Comparison of ENCODE assay signal across 2 cellular contexts in genomic region chr1:145987926-145988325, GRCh38.
TF ChIP-seq lines count a peak whose summit lies in the region.

No MANE protein-coding gene starts in this region.

TF ChIP-seq in K562, 482 proteins besides CTCF, POLR2A, EP300 and RAD21 (continues in another document):
- no peak for TF ChIP-seq ZNF384 (IDR thresholded peaks at IDR 0.05; ENCODE audit: low read depth, low read length)
- no peak for TF ChIP-seq MYBL2 (IDR thresholded peaks at IDR 0.05; ENCODE audit: low read depth)
- TF ChIP-seq MYBL2 (CRISPR knock-in tag; IDR thresholded peaks at IDR 0.05; ENCODE audit: borderline replicate concordance), result no peak
- no peak for TF ChIP-seq ZNF444 (CRISPR knock-in tag; IDR thresholded peaks at IDR 0.05)
- no peak for TF ChIP-seq RBM17 (IDR thresholded peaks at IDR 0.05; ENCODE audit: borderline replicate concordance, low read depth, low read length)
- TF ChIP-seq ZNF121 (CRISPR knock-in tag; conservative IDR thresholded peaks at IDR 0.05), result peak; percentile 43; the same call in 1 of the 2 replicates
- TF ChIP-seq TSC22D4 (tag; IDR thresholded peaks at IDR 0.05), result no peak
- TF ChIP-seq NCOA1 (IDR thresholded peaks at IDR 0.05; ENCODE audit: low read depth), result no peak
- TF ChIP-seq HNRNPLL (IDR thresholded peaks at IDR 0.05; ENCODE audit: low read depth, low read length, poor library complexity, severe bottlenecking), result no peak
- no peak for TF ChIP-seq BCL6 (CRISPR knock-in tag; IDR thresholded peaks at IDR 0.05)
- TF ChIP-seq POLR2G (IDR thresholded peaks at IDR 0.05; ENCODE audit: low read depth, low read length), result peak; percentile 46; the same call in 1 of the 2 replicates
- TF ChIP-seq LEF1 (IDR thresholded peaks at IDR 0.05), result no peak
- no peak for TF ChIP-seq CXXC5 (CRISPR knock-in tag; IDR thresholded peaks at IDR 0.05)
- no peak for TF ChIP-seq CEBPZ (IDR thresholded peaks at IDR 0.05; ENCODE audit: borderline replicate concordance, low read depth, low read length)
- no peak for TF ChIP-seq NONO (IDR thresholded peaks at IDR 0.05; ENCODE audit: low read depth in 2 of 2, low read length in 1 of 2)
- TF ChIP-seq THRB (CRISPR knock-in tag; conservative IDR thresholded peaks at IDR 0.05), result no peak
- TF ChIP-seq YBX1 (IDR thresholded peaks at IDR 0.05), result no peak
- peak; percentile 53 for TF ChIP-seq RBFOX2 (IDR thresholded peaks at IDR 0.05; ENCODE audit: low read depth, low read length)
- no peak for TF ChIP-seq PPARD (CRISPR knock-in tag; IDR thresholded peaks at IDR 0.05)
- TF ChIP-seq ZNF316 (IDR thresholded peaks at IDR 0.05), result peak; percentile 68
- TF ChIP-seq MTA1 (IDR thresholded peaks at IDR 0.05; ENCODE audit: borderline replicate concordance), result no peak
- no peak for TF ChIP-seq ZNF512 (tag; IDR thresholded peaks at IDR 0.05)
- no peak for TF ChIP-seq ZKSCAN8 (CRISPR knock-in tag; IDR thresholded peaks at IDR 0.05)
- TF ChIP-seq ARID3A (IDR thresholded peaks at IDR 0.05; ENCODE audit: borderline replicate concordance, low read depth, low read length), result no peak
- TF ChIP-seq SREBF1 (IDR thresholded peaks at IDR 0.05; ENCODE audit: borderline replicate concordance, low read depth, low read length), result no peak
- no peak for TF ChIP-seq KAT7 (CRISPR knock-in tag; IDR thresholded peaks at IDR 0.05; ENCODE audit: borderline replicate concordance)

TF ChIP-seq in GM23338, 12 proteins besides CTCF, POLR2A, EP300 and RAD21:
- TF ChIP-seq STAT1 (IDR thresholded peaks at IDR 0.05; ENCODE audit: unreplicated experiment) (no peak), NANOG (IDR thresholded peaks at IDR 0.05; ENCODE audit: borderline replicate concordance) (no peak)
